ENCODE assay signal across 24 cellular contexts in the genomic region with DNA sequence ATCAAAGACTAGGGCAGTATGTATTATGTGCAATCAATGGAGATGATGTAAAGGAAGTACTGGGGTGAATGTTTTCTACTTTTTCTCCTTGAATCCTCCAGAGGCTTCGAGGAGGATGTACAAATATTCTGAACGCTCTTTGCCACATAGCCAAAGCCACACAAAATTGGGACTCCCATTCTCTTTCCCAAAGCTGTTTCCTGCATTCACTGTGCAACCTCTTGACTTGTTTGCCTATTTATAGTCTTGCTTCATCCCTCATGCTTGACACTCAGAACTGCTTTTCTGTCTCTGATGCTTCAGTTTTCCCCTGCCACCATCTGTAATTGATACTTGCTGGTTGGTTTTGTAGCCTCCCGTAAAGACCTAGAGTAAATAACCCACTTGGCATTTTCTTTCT.
"Had no signal": no experiment of that assay in that cellular context is flagged by ENCODE, and none has a peak within 500 bp of the region (broad histone marks: within the 10 kb centered on the region; RNA-seq: fewer than 3 reads in every experiment).

No MANE protein-coding gene starts in this region.

- H3K27me3 ChIP-seq: adrenal gland, ascending aorta, brain microvascular endothelial cell, left lung, sigmoid colon, testis, uterus had no signal

- DNase-seq: activated CD4-positive, alpha-beta T cell treated with anti-CD3 and anti-CD28 coated beads for 1 hour; activated CD4-positive, alpha-beta T cell treated with anti-CD3 and anti-CD28 coated beads, Interleukin-2, amount 50 U/mL, for 1 hour; activated T-cell treated with anti-CD3 and anti-CD28 coated beads, Interleukin-2, amount 50 U/mL, for 1 hour; adrenal gland; brain microvascular endothelial cell; caudate nucleus; dermis blood vessel endothelial cell; effector CD8-positive, alpha-beta T cell; erythroblast; foreskin melanocyte; left lung; naive thymus-derived CD4-positive, alpha-beta T cell; retina; sigmoid colon; stimulated activated CD4-positive, alpha-beta T cell treated with anti-CD3 and anti-CD28 coated beads, Interleukin-2, amount 100 ng/mL, for 48 hours; stimulated activated CD8-positive, alpha-beta memory T cell treated with anti-CD3 and anti-CD28 coated beads, Interleukin-4, amount 100 ng/mL, for 48 hours; stimulated activated naive B cell treated with anti-CD40 and anti-IgM and Interleukin-4, amounts not matched to agents 10 μg/mL and 1 μg/mL and 100 μg/mL, for 72 hours; testis; trophoblast cell; uterus had no signal

- H3K9me3 ChIP-seq: adrenal gland, ascending aorta, left lung, sigmoid colon, testis, uterus had no signal

- H3K4me1 ChIP-seq: adrenal gland, ascending aorta, sigmoid colon, testis, uterus had no signal

- H3K4me3 ChIP-seq: adrenal gland, ascending aorta, left lung, lung, sigmoid colon, smooth muscle cell, testis, uterus had no signal

- ATAC-seq: activated T-helper 17 cell treated with anti-CD3 and anti-CD28 coated beads, Interleukin-2, amount 50 U/mL, for 72 hours; left lung; naive thymus-derived CD4-positive, alpha-beta T cell; stimulated activated naive B cell treated with anti-CD40 and anti-IgM and Interleukin-4, amounts not matched to agents 10 μg/mL and 1 μg/mL and 100 μg/mL, for 72 hours had no signal

- H3K36me3 ChIP-seq: adrenal gland, ascending aorta, brain microvascular endothelial cell, left lung, sigmoid colon, uterus had no signal
